7 cellular contexts compared by ENCODE assay signal in genomic region chr16:1825864-1826690, GRCh38. TPM values are rescaled to one million over a fixed set of nuclear protein-coding genes. Genes with fewer than 3 reads are reported as not detected.
DNase-seq lines count a peak whose midpoint lies in the region; FAIRE-seq and TF ChIP-seq lines count a peak whose summit lies in the region.

No MANE protein-coding gene starts in this region.

- H2AK5ac ChIP-seq in mesenchymal stem cell (ENCODE audit: low read length, severe bottlenecking) = no peak overlapping the region

- peak; percentile 41 for FAIRE-seq in GM12891 (lab: Jason Lieb, UNC)

- H3K27me3 ChIP-seq in GM23248 (replicated peaks; ENCODE audit: insufficient read depth) = no peaks in the 10 kb centered on the region
- H3K27me3 ChIP-seq in Karpas-422 (ENCODE audit: low read length) = no peaks in the 10 kb centered on the region
- no peaks in the 10 kb centered on the region for H3K27me3 ChIP-seq in dorsolateral prefrontal cortex
- no peaks in the 10 kb centered on the region for H3K27me3 ChIP-seq in mesenchymal stem cell (ENCODE audit: control insufficient read depth in 1 of 2, insufficient read depth in 1 of 2, low read length in 2 of 2)

- no peak overlapping the region for H3K4ac ChIP-seq in mesenchymal stem cell (ENCODE audit: low read depth in 1 of 2, low read length in 2 of 2)

- H3K4me2 ChIP-seq in GM23248 (ENCODE audit: unreplicated experiment) (peak overlapping the region; percentile 96), Karpas-422 (ENCODE audit: low read depth, low read length, poor library complexity, severe bottlenecking) (peak overlapping the region; percentile 86), mesenchymal stem cell (ENCODE audit: low read length, poor library complexity, severe bottlenecking) (peak overlapping the region; percentile 97)

- in situ Hi-C loops in GM23248 (cut with MboI) = no loop called here

- H3K9me3 ChIP-seq in GM23248 (ENCODE audit: low read depth) (no peaks in the 10 kb centered on the region), Karpas-422 (ENCODE audit: low read length) (no peaks in the 10 kb centered on the region), mesenchymal stem cell (ENCODE audit: control insufficient read depth, low read length) (no peaks in the 10 kb centered on the region)

- no peak overlapping the region for H2BK15ac ChIP-seq in mesenchymal stem cell (ENCODE audit: low read depth, poor library complexity, severe bottlenecking)

- TF ChIP-seq POLR2A in GM12891 (IDR thresholded peaks at IDR 0.05; ENCODE audit: low read depth, low read length) = no peak

- H3K18ac ChIP-seq in mesenchymal stem cell (ENCODE audit: low read depth in 1 of 2, low read length in 2 of 2) = peak overlapping the region; percentile 45 to 79

- H2BK5ac ChIP-seq in mesenchymal stem cell (ENCODE audit: low read depth, low read length, poor library complexity, severe bottlenecking) = no peak overlapping the region

- H3K9me2 ChIP-seq in GM23248 (ENCODE audit: insufficient read depth) (no peaks in the 10 kb centered on the region), Karpas-422 (replicated peaks; ENCODE audit: insufficient read depth, low read length) (no peaks in the 10 kb centered on the region)

- peak overlapping the region; percentile 36 for H3K27ac ChIP-seq in GM23248
- no peak overlapping the region for H3K27ac ChIP-seq in Karpas-422 (ENCODE audit: low read length)
- peak overlapping the region in 38 of 59 donors; percentile 0 to 95 (median 60) for H3K27ac ChIP-seq in dorsolateral prefrontal cortex
- H3K27ac ChIP-seq in mesenchymal stem cell (ENCODE audit: low read length, poor library complexity, severe bottlenecking) = no peak overlapping the region

- H3K4me3 ChIP-seq in GM23248 (peak overlapping the region; percentile 97), Karpas-422 (ENCODE audit: low read length) (peak overlapping the region; percentile 74), dorsolateral prefrontal cortex (peak overlapping the region; percentile 43 to 100 (median 95)), mesenchymal stem cell (ENCODE audit: insufficient read depth in 1 of 2, low read depth in 1 of 2, low read length in 2 of 2) (peak overlapping the region; percentile 95 to 96)

- H2AFZ ChIP-seq in GM23248 = peak overlapping the region; percentile 83
- H2AFZ ChIP-seq in Karpas-422 (ENCODE audit: low read length) = no peak overlapping the region
- H2AFZ ChIP-seq in mesenchymal stem cell (ENCODE audit: low read depth, low read length) = peak overlapping the region; percentile 86

- TF ChIP-seq CTCF in dorsolateral prefrontal cortex (IDR thresholded peaks at IDR 0.05 in 54 of 56, conservative IDR thresholded peaks at IDR 0.05 in 2 of 56; ENCODE audit: low read depth in 1 of 56, partially characterized antibody in 56 of 56) = no peak

- intact Hi-C loops in dorsolateral prefrontal cortex (cut with DNase I) = loop anchor here (5.0 kb wide), 3 partner anchors 119 to 214 kb away; partner anchors contain the start of genes CRAMP1 (in 2 of the 2), IFT140 (in 2 of the 2), MAPK8IP3 (in 1 of the 2) and RPS2 (in 1 of the 2)

- peak; percentile 81 for DNase-seq in GM12891 (ENCODE audit: insufficient read length, low spot score)
- DNase-seq in GM23248 = peak; percentile 82
- DNase-seq in Karpas-422 = peak; percentile 85
- DNase-seq in activated CD4-positive, alpha-beta T cell treated with anti-CD3 and anti-CD28 coated beads for 24 hours (ENCODE audit: low read depth in 2 of 2) = peak; percentile 40 to 56
- DNase-seq in dorsolateral prefrontal cortex = peak in 4 of 10 donors; percentile 36 to 69 (median 51)
- peak; percentile 55 for DNase-seq in mesenchymal stem cell
- peak; percentile 40 for DNase-seq in stimulated activated CD8-positive, alpha-beta memory T cell treated with anti-CD3 and anti-CD28 coated beads, Interleukin-15, amount 100 ng/mL, for 24 hours (ENCODE audit: low read depth)

- H3K36me3 ChIP-seq in GM23248 (ENCODE audit: low read depth) (0 out of 2 replicates have a peak, but pooled peaks cover 7% of the 10 kb centered on the region), Karpas-422 (ENCODE audit: insufficient read depth, low read length) (no peaks in the 10 kb centered on the region), mesenchymal stem cell (ENCODE audit: control insufficient read depth in 1 of 2, insufficient read depth in 2 of 2, low read depth in 1 of 2, low read length in 2 of 2) (peaks cover 25 to 32% of the 10 kb centered on the region in 2 experiments)

- H3K23ac ChIP-seq in mesenchymal stem cell (ENCODE audit: low read length in 2 of 2) = no peak overlapping the region

- H3F3A ChIP-seq in GM23248 (ENCODE audit: insufficient read depth) = peaks cover 5% of the 10 kb centered on the region; the same call in 1 of the 2 replicates

- peak overlapping the region; percentile 36 for H4K8ac ChIP-seq in mesenchymal stem cell (ENCODE audit: low read length)

- peaks cover 57% of the 10 kb centered on the region for H3K79me2 ChIP-seq in GM23248 (ENCODE audit: insufficient read depth)
- peaks cover 19% of the 10 kb centered on the region for H3K79me2 ChIP-seq in Karpas-422 (ENCODE audit: low read length)

- H2BK12ac ChIP-seq in mesenchymal stem cell (ENCODE audit: low read length in 2 of 2) = no peak overlapping the region

- H3K79me1 ChIP-seq in mesenchymal stem cell (replicated peaks; ENCODE audit: low read length, poor library complexity, severe bottlenecking) = peaks cover 29% of the 10 kb centered on the region

- 3% methylated on average over 64 to 68 of the region's 96 CpGs for WGBS in GM23248 (ENCODE audit: low coverage in 1 of 2, low lambda C conversion rate in 2 of 2, missing lambda C conversion rate in 2 of 2), 2 experiments
- WGBS in mesenchymal stem cell = 6% methylated on average over 77 of the region's 96 CpGs

- no peak overlapping the region for H4K91ac ChIP-seq in mesenchymal stem cell (ENCODE audit: low read length)

- peaks cover 17% of the 10 kb centered on the region for H3K4me1 ChIP-seq in GM23248 (ENCODE audit: insufficient read depth)
- peaks cover 31% of the 10 kb centered on the region for H3K4me1 ChIP-seq in Karpas-422 (ENCODE audit: low read length)
- H3K4me1 ChIP-seq in mesenchymal stem cell (ENCODE audit: control insufficient read depth, insufficient read depth, low read depth, low read length) = peaks cover 20% of the 10 kb centered on the region

- H4K20me1 ChIP-seq in GM23248 (ENCODE audit: insufficient read depth) (no peaks in the 10 kb centered on the region), Karpas-422 (ENCODE audit: insufficient read depth, low read depth, low read length) (no peaks in the 10 kb centered on the region)

- H3K9ac ChIP-seq in GM23248 = peak overlapping the region; percentile 71
- H3K9ac ChIP-seq in Karpas-422 (ENCODE audit: low read length) = peak overlapping the region; percentile 80
- peak overlapping the region; percentile 75 for H3K9ac ChIP-seq in mesenchymal stem cell (ENCODE audit: low read length)

- H3K14ac ChIP-seq in mesenchymal stem cell (ENCODE audit: low read length in 2 of 2) = no peak overlapping the region

- H2BK120ac ChIP-seq in mesenchymal stem cell (ENCODE audit: low read depth, low read length) = no peak overlapping the region

TF ChIP-seq in GM12891, 5 proteins besides CTCF, POLR2A, EP300 and RAD21:
- TF ChIP-seq TAF1 (IDR thresholded peaks at IDR 0.05; ENCODE audit: low read depth, low read length) = no peak

RNA-seq across cellular contexts. Expression of gene HAGH, which starts 0.5 kb away (rescaled TPM):
- 15.7 TPM for polyA plus RNA-seq in GM12891 (2012; ENCODE audit: low read depth, missing spikeins)
- total RNA-seq in GM23248 (2014; rRNA removed; shearing (Covaris generic)) = 48.4 and 76.5 TPM in 2 replicates
- polyA plus RNA-seq in GM23248 (2016; fragmentation: Nextera tagmentation; extraction: Ambion mirVana) = 45.5 and 48.9 TPM in 2 replicates
- 38.4 and 126 TPM in 2 replicates for total RNA-seq in Karpas-422 (2014; rRNA removed; shearing (Covaris generic); ENCODE audit: low replicate concordance)
- total RNA-seq in dorsolateral prefrontal cortex = 100 to 1,000 TPM in 118 of 120 experiments, 10 to 100 TPM in 2; 85.9 to 195 (median 142) TPM
- polyA plus RNA-seq in mesenchymal stem cell (2013, experiment 1 of 2) = 26.1 TPM
- 26.5 TPM for polyA plus RNA-seq in mesenchymal stem cell (2013, experiment 2 of 2)

RNA-seq across cellular contexts. Expression of gene FAHD1, which starts 0.9 kb away (rescaled TPM):
- 14.1 TPM for polyA plus RNA-seq in GM12891 (2012; ENCODE audit: low read depth, missing spikeins)
- 40.9 and 55.3 TPM in 2 replicates for total RNA-seq in GM23248 (2014; rRNA removed; shearing (Covaris generic))
- polyA plus RNA-seq in GM23248 (2016; fragmentation: Nextera tagmentation; extraction: Ambion mirVana) = 39.7 and 40.6 TPM in 2 replicates
- total RNA-seq in Karpas-422 (2014; rRNA removed; shearing (Covaris generic); ENCODE audit: low replicate concordance) = 12.6 and 24.6 TPM in 2 replicates
- total RNA-seq in dorsolateral prefrontal cortex = 10 to 100 TPM; 13.0 to 36.9 (median 23.5) TPM
- polyA plus RNA-seq in mesenchymal stem cell (2013, experiment 1 of 2) = 44.9 TPM
- polyA plus RNA-seq in mesenchymal stem cell (2013, experiment 2 of 2) = 44.5 TPM

RNA-seq across cellular contexts. Expression of gene IGFALS, which starts 32.6 kb away (rescaled TPM):
- 0.33 TPM for polyA plus RNA-seq in GM12891 (2012; ENCODE audit: low read depth, missing spikeins)
- total RNA-seq in GM23248 (2014; rRNA removed; shearing (Covaris generic)) = 0.51 TPM in 1 of 2 replicates, not detected in the other
- not detected in 2 replicates for polyA plus RNA-seq in GM23248 (2016; fragmentation: Nextera tagmentation; extraction: Ambion mirVana)
- not detected in 2 replicates for total RNA-seq in Karpas-422 (2014; rRNA removed; shearing (Covaris generic); ENCODE audit: low replicate concordance)
- 1 to 10 TPM in 79 of 120 experiments, under 1 TPM in 40, not detected in 1; 0.27 to 3.7 (median 1.2) TPM for total RNA-seq in dorsolateral prefrontal cortex
- polyA plus RNA-seq in mesenchymal stem cell (2013, experiment 1 of 2) = not detected
- polyA plus RNA-seq in mesenchymal stem cell (2013, experiment 2 of 2) = not detected

RNA-seq across cellular contexts. Expression of gene NUBP2, which starts 43.3 kb away (rescaled TPM):
- polyA plus RNA-seq in GM12891 (2012; ENCODE audit: low read depth, missing spikeins) = 43.5 TPM
- total RNA-seq in GM23248 (2014; rRNA removed; shearing (Covaris generic)) = 88.9 and 189 TPM in 2 replicates
- polyA plus RNA-seq in GM23248 (2016; fragmentation: Nextera tagmentation; extraction: Ambion mirVana) = 64.3 and 66.4 TPM in 2 replicates
- 35.9 and 66.3 TPM in 2 replicates for total RNA-seq in Karpas-422 (2014; rRNA removed; shearing (Covaris generic); ENCODE audit: low replicate concordance)
- total RNA-seq in dorsolateral prefrontal cortex = 10 to 100 TPM; 29.7 to 55.7 (median 39.2) TPM
- polyA plus RNA-seq in mesenchymal stem cell (2013, experiment 1 of 2) = 34.4 TPM
- polyA plus RNA-seq in mesenchymal stem cell (2013, experiment 2 of 2) = 35.3 TPM

RNA-seq across cellular contexts. Expression of gene SPSB3, which starts 43.7 kb away (rescaled TPM):
- 16.3 TPM for polyA plus RNA-seq in GM12891 (2012; ENCODE audit: low read depth, missing spikeins)
- 35.3 and 50.2 TPM in 2 replicates for total RNA-seq in GM23248 (2014; rRNA removed; shearing (Covaris generic))
- polyA plus RNA-seq in GM23248 (2016; fragmentation: Nextera tagmentation; extraction: Ambion mirVana) = 35.1 and 35.6 TPM in 2 replicates
- total RNA-seq in Karpas-422 (2014; rRNA removed; shearing (Covaris generic); ENCODE audit: low replicate concordance) = 38.5 and 73.9 TPM in 2 replicates
- total RNA-seq in dorsolateral prefrontal cortex = 10 to 100 TPM; 34.3 to 62.3 (median 48.9) TPM
- polyA plus RNA-seq in mesenchymal stem cell (2013, experiment 1 of 2) = 15.8 TPM
- polyA plus RNA-seq in mesenchymal stem cell (2013, experiment 2 of 2) = 14.9 TPM

Comparison
In these comparisons a context has a peak if more than half of its experiments do, and no peak if none do; other contexts are left out.
1. H3K27ac ChIP-seq: peak in GM23248 (single experiment) and dorsolateral prefrontal cortex (38 of 59); none in Karpas-422 (single experiment) and mesenchymal stem cell (single experiment).
2. Peak in every context shown above with its lines, with median percentiles within 50 percentile points of each other: H3K4me2 ChIP-seq, H3K4me3 ChIP-seq and H3K9ac ChIP-seq.